In the genomic region with DNA sequence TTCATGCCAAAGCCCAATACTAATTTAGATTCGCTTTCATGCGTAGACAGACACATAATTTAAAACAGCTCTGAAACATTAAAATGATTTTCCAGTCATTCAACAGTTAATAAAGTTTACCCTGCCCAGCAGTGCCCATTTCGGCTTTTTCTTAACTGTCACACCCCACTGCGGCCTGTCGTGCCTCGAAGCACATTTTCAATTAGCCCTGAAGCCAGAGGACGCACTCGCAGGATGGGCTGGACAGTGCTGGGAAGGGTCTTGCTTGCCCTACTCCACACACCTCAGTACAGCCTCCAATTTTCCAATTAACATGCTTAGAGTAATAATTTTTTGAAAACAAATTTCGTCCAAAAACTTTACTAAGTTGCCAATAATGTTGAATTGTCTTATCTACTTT, we compare ENCODE assay signal across 15 cellular contexts. TPM values are rescaled to one million over a fixed set of nuclear protein-coding genes. Genes with fewer than 3 reads are reported as not detected.
DNase-seq lines count a peak whose midpoint lies in the region; ATAC-seq and TF ChIP-seq lines count a peak whose summit lies in the region.
"Had no signal": no experiment of that assay in that cellular context is flagged by ENCODE, and none has a peak within 500 bp of the region (broad histone marks: within the 10 kb centered on the region; RNA-seq: fewer than 3 reads in every experiment).

No MANE protein-coding gene starts in this region.

- no peaks in the 10 kb centered on the region for H3K27me3 Mint-ChIP-seq in Calu3 (ENCODE audit: unreplicated experiment)
- no peaks in the 10 kb centered on the region for H3K27me3 Mint-ChIP-seq in activated naive CD8-positive, alpha-beta T cell
- no peaks in the 10 kb centered on the region for H3K27me3 Mint-ChIP-seq in naive thymus-derived CD8-positive, alpha-beta T cell

- no peak overlapping the region for H3K4me3 Mint-ChIP-seq in Calu3 (ENCODE audit: low read depth, unreplicated experiment)
- peak overlapping the region; percentile 69 for H3K4me3 Mint-ChIP-seq in activated naive CD8-positive, alpha-beta T cell
- peak overlapping the region; percentile 17 to 73 (median 54) for H3K4me3 Mint-ChIP-seq in naive thymus-derived CD8-positive, alpha-beta T cell

- H3K36me3 Mint-ChIP-seq in Calu3 (ENCODE audit: insufficient read depth, unreplicated experiment): peaks cover 11% of the 10 kb centered on the region
- H3K36me3 Mint-ChIP-seq in activated naive CD8-positive, alpha-beta T cell: no peaks in the 10 kb centered on the region
- H3K36me3 Mint-ChIP-seq in naive thymus-derived CD8-positive, alpha-beta T cell: peaks cover 0 to 3% (median 0%) of the 10 kb centered on the region in 3 donors

- peaks cover 24% of the 10 kb centered on the region for H3K4me1 ChIP-seq in MM.1S (ENCODE audit: low read length)
- H3K4me1 ChIP-seq: colonic mucosa had no signal

- DNase-seq in Calu3 (no peak), MM.1S (no peak), DMS153 (lab: John Stamatoyannopoulos, UW) (no peak)
- DNase-seq in naive thymus-derived CD8-positive, alpha-beta T cell: no peak
- DNase-seq in stimulated activated CD4-positive, alpha-beta T cell treated with anti-CD3 and anti-CD28 coated beads, Interleukin-4, amount 100 ng/mL, for 4 hours: no peak
- DNase-seq in stimulated activated naive CD4-positive, alpha-beta T cell treated with Interleukin-2 at 50 U/mL for 16 hours (lab: John Stamatoyannopoulos, UW): no peak
- DNase-seq: activated CD8-positive, alpha-beta memory T cell treated with anti-CD3 and anti-CD28 coated beads, Interleukin-2, amount 50 U/mL, for 48 hours; colonic mucosa; DND-41; erythroblast; NCI-H1105 treated with DMSO at 0.1 percent for 48 hours; NCI-H2227 treated with DMSO at 0.1 percent for 48 hours had no signal

- no peak overlapping the region for H3K4me3 ChIP-seq in MM.1S (ENCODE audit: low read length)
- H3K4me3 ChIP-seq: colonic mucosa, vagina had no signal

- peaks cover 14% of the 10 kb centered on the region; the same call in 1 of the 2 replicates for H4K20me1 ChIP-seq in MM.1S (ENCODE audit: insufficient read depth, low read length)

- H3K79me2 ChIP-seq in MM.1S (ENCODE audit: low read length): peaks cover 86% of the 10 kb centered on the region

- H3K27ac ChIP-seq in MM.1S (ENCODE audit: low read length): peak overlapping the region; percentile 53; the same call in 1 of the 2 replicates
- H3K27ac ChIP-seq: colonic mucosa, vagina had no signal

- peaks cover 20% of the 10 kb centered on the region for H3F3A ChIP-seq in MM.1S (ENCODE audit: insufficient read depth, low read length)

- TF ChIP-seq CTCF in Calu3 (IDR thresholded peaks at IDR 0.05; ENCODE audit: unreplicated experiment): no peak
- no peak for TF ChIP-seq CTCF in MM.1S (IDR thresholded peaks at IDR 0.05; ENCODE audit: low read length)

- no peaks in the 10 kb centered on the region for H3K9me2 ChIP-seq in MM.1S (replicated peaks; ENCODE audit: insufficient read depth, low read length)

- no peak for ATAC-seq in naive thymus-derived CD8-positive, alpha-beta T cell
- ATAC-seq: HCT116 had no signal

- CTCF ChIA-PET in Calu3 (lab: Charles Lee): no interaction called here

- no peaks in the 10 kb centered on the region for H3K36me3 ChIP-seq in MM.1S (replicated peaks; ENCODE audit: insufficient read depth, low read length)
- H3K36me3 ChIP-seq: colonic mucosa, vagina had no signal

- intact Hi-C loops in Calu3 (cut with micrococcal nuclease; ENCODE audit: unreplicated experiment): no loop called here

- no peak overlapping the region for H2AFZ ChIP-seq in MM.1S (ENCODE audit: low read length)

- H3K27me3 ChIP-seq in MM.1S (replicated peaks; ENCODE audit: insufficient read depth, low read length): no peaks in the 10 kb centered on the region
- H3K27me3 ChIP-seq: colonic mucosa, vagina had no signal

- H3K4me1 Mint-ChIP-seq in Calu3 (ENCODE audit: low read depth, unreplicated experiment): peaks cover 78% of the 10 kb centered on the region
- H3K4me1 Mint-ChIP-seq in activated naive CD8-positive, alpha-beta T cell (ENCODE audit: low read depth): peaks cover 65% of the 10 kb centered on the region
- peaks cover 42 to 77% (median 67%) of the 10 kb centered on the region in 4 donors for H3K4me1 Mint-ChIP-seq in naive thymus-derived CD8-positive, alpha-beta T cell

- no peak overlapping the region for H3K9ac ChIP-seq in MM.1S (ENCODE audit: low read length)

- H3K4me2 ChIP-seq in MM.1S (ENCODE audit: low read depth, low read length): peak overlapping the region; percentile 47; the same call in 1 of the 2 replicates

- no TSS peak for BruUV-seq in Calu3 (replicated peaks; lab: Mats Ljungman, UMichigan)

- POLR2A ChIA-PET in naive thymus-derived CD8-positive, alpha-beta T cell (lab: Charles Lee): interaction anchor here (1.3 to 5.4 kb wide), 5 partner anchors 19 to 153 kb away, joined by 4 to 53 read pairs (median 10); partner anchors contain the start of genes LSM14B, MTG2, PSMA7 and TAF4

- no peaks in the 10 kb centered on the region for H3K9me3 ChIP-seq in MM.1S (replicated peaks; ENCODE audit: insufficient read depth, low read length)
- H3K9me3 ChIP-seq: colonic mucosa, vagina had no signal

- peak overlapping the region; percentile 66 for H3K27ac Mint-ChIP-seq in Calu3 (ENCODE audit: unreplicated experiment)
- peak overlapping the region; percentile 92 for H3K27ac Mint-ChIP-seq in activated naive CD8-positive, alpha-beta T cell
- peak overlapping the region; percentile 86 to 99 (median 93) for H3K27ac Mint-ChIP-seq in naive thymus-derived CD8-positive, alpha-beta T cell

- no peaks in the 10 kb centered on the region for H3K9me3 Mint-ChIP-seq in Calu3 (ENCODE audit: low read depth, unreplicated experiment)
- no peaks in the 10 kb centered on the region for H3K9me3 Mint-ChIP-seq in activated naive CD8-positive, alpha-beta T cell (ENCODE audit: low read depth)
- peaks cover 0 to 2% (median 0%) of the 10 kb centered on the region in 9 donors for H3K9me3 Mint-ChIP-seq in naive thymus-derived CD8-positive, alpha-beta T cell

RNA-seq across cellular contexts. Expression of gene TAF4, which starts 35.3 kb away (rescaled TPM):
- total RNA-seq in Calu3 (2022): 64.3 and 65.2 TPM in 2 replicates
- total RNA-seq in naive thymus-derived CD8-positive, alpha-beta T cell: 10 to 100 TPM; 39.0 to 41.5 TPM
- polyA plus RNA-seq in naive thymus-derived CD8-positive, alpha-beta T cell: 1 to 10 TPM in 2 of 3 donors, under 1 TPM in 1; 0.31 to 1.6 (median 1.4) TPM
